1 cellular context compared by ENCODE assay signal in the genomic region with DNA sequence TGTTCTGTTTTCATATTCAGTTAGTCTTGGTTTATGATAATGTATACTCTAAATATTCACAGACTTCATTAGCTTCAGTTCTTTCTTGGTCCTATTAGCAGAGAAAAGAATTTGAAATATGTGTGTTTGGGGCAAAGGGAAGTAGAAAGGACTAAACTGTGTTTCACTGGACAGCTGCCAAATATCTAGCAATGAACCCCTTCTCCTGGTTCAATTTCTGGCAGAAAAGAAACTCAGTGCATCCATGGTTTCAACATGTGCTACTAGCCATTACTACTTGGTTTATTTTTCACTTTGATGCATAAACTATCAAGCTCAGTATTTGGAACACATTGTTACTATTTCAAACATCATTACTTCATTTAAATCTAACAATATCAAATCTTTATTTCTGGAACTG.
TF ChIP-seq lines count a peak whose summit lies in the region.

No MANE protein-coding gene starts in this region.

TF ChIP-seq in IMR-90, 13 proteins besides CTCF, POLR2A, EP300 and RAD21:
- TF ChIP-seq, protein P1, sequence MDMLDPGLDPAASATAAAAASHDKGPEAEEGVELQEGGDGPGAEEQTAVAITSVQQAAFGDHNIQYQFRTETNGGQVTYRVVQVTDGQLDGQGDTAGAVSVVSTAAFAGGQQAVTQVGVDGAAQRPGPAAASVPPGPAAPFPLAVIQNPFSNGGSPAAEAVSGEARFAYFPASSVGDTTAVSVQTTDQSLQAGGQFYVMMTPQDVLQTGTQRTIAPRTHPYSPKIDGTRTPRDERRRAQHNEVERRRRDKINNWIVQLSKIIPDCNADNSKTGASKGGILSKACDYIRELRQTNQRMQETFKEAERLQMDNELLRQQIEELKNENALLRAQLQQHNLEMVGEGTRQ (IDR thresholded peaks at IDR 0.05; ENCODE audit: low read depth, low read length), result no peak
- TF ChIP-seq CEBPB (IDR thresholded peaks at IDR 0.05; ENCODE audit: low read depth, low read length) (no peak), MAFK (IDR thresholded peaks at IDR 0.05; ENCODE audit: low read depth, low read length) (no peak), CHD1 (IDR thresholded peaks at IDR 0.05; ENCODE audit: low read depth, low read length) (no peak), NFE2L2 (IDR thresholded peaks at IDR 0.05; ENCODE audit: low read depth, low read length) (no peak), RCOR1 (IDR thresholded peaks at IDR 0.05; ENCODE audit: insufficient replicate concordance, low read length) (no peak), MAZ (IDR thresholded peaks at IDR 0.05; ENCODE audit: borderline replicate concordance, low read depth, low read length) (no peak), MXI1 (IDR thresholded peaks at IDR 0.05; ENCODE audit: borderline replicate concordance, low read depth, low read length) (no peak), SMC3 (IDR thresholded peaks at IDR 0.05; ENCODE audit: low read depth, low read length) (no peak), BHLHE40 (IDR thresholded peaks at IDR 0.05; ENCODE audit: low read depth, low read length) (no peak), RFX5 (IDR thresholded peaks at IDR 0.05; ENCODE audit: low read depth, low read length) (no peak), FOS (IDR thresholded peaks at IDR 0.05; ENCODE audit: low read depth, low read length) (no peak)
- TF ChIP-seq, protein P2, sequence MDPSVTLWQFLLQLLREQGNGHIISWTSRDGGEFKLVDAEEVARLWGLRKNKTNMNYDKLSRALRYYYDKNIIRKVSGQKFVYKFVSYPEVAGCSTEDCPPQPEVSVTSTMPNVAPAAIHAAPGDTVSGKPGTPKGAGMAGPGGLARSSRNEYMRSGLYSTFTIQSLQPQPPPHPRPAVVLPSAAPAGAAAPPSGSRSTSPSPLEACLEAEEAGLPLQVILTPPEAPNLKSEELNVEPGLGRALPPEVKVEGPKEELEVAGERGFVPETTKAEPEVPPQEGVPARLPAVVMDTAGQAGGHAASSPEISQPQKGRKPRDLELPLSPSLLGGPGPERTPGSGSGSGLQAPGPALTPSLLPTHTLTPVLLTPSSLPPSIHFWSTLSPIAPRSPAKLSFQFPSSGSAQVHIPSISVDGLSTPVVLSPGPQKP (IDR thresholded peaks at IDR 0.05; ENCODE audit: borderline replicate concordance, low read depth, low read length), result no peak
TF ChIP-seq in IMR-90: peak in this region for 0.
